In the genomic region with DNA sequence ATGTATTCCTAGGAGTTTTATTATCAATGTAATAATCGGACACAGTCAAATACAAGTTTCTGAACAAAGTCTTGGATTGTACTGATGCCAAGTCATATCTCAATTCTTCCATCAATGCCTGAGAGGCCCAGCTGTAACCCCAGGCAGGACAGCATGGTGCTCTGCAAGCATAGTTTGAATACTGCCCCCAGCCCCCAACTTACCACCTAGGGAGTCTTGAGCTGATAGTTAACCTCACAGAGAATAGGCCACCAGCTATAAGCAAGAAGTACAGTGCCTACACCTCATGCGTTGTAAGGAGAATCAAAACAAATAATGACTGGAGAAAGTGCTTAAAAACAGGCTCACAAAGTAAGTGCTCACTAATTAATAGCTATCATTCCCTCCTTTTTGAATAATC, we compare ENCODE assay signal across 11 cellular contexts. TPM values are rescaled to one million over a fixed set of nuclear protein-coding genes. Genes with fewer than 3 reads are reported as not detected.
A peak's percentile ranks its signal among the peaks of the same experiment; 100 is the strongest.
DNase-seq lines count a peak whose midpoint lies in the region; ATAC-seq and TF ChIP-seq lines count a peak whose summit lies in the region.
"Had no signal": no experiment of that assay in that cellular context is flagged by ENCODE, and none has a peak within 500 bp of the region (broad histone marks: within the 10 kb centered on the region; RNA-seq: fewer than 3 reads in every experiment).

No MANE protein-coding gene starts in this region.

- intact Hi-C loops in CD8-positive, alpha-beta T cell (cut with DNase I, micrococcal nuclease): loop anchor here (5.0 to 10.0 kb wide), 5 partner anchors 622 to 1978 kb away; partner anchors contain the start of genes COG6 (in 1 of the 2), FOXO1 (in 1 of the 2), MRPS31 (in 1 of the 2) and SUPT20H (in 1 of the 2)

- H3K4me2 ChIP-seq in KMS-11: peak overlapping the region; percentile 93

- no peak for ATAC-seq in CD8-positive, alpha-beta T cell
- ATAC-seq in naive B cell (ENCODE audit: low read depth in 2 of 2) (no peak), GM18870 (IDR thresholded peaks at IDR 0.05; ENCODE audit: unreplicated experiment) (no peak), HG03025 (IDR thresholded peaks at IDR 0.05; ENCODE audit: low FRiP score, unreplicated experiment) (no peak)

- peak overlapping the region; percentile 94 for H3K4me3 Mint-ChIP-seq in CD8-positive, alpha-beta T cell
- H3K4me3 Mint-ChIP-seq in naive B cell: peak overlapping the region in 7 of 8 donors; percentile 58 to 98 (median 98)

- no peaks in the 10 kb centered on the region for H3K27me3 Mint-ChIP-seq in CD8-positive, alpha-beta T cell (ENCODE audit: low read depth)
- no peaks in the 10 kb centered on the region for H3K27me3 Mint-ChIP-seq in naive B cell

- peaks cover 34% of the 10 kb centered on the region for H3K36me3 Mint-ChIP-seq in CD8-positive, alpha-beta T cell
- H3K36me3 Mint-ChIP-seq in naive B cell: no peaks in the 10 kb centered on the region

- no peak overlapping the region for H2AFZ ChIP-seq in KMS-11 (ENCODE audit: low read depth)

- peaks cover 30% of the 10 kb centered on the region for H3K4me1 ChIP-seq in CD8-positive, alpha-beta T cell (ENCODE audit: insufficient read depth, low read length)
- peaks cover 33% of the 10 kb centered on the region for H3K4me1 ChIP-seq in KMS-11 (ENCODE audit: low read depth, poor library complexity, severe bottlenecking)

- POLR2A ChIA-PET in CD8-positive, alpha-beta T cell (lab: Charles Lee): interaction anchor here (0.5 kb wide), 1 partner anchor 628 kb away, joined by 3 read pairs; no protein-coding TSS in a partner anchor

- peak overlapping the region; percentile 78; the same call in 1 of the 2 replicates for H3K9ac ChIP-seq in KMS-11

- no peak overlapping the region for H3K27ac ChIP-seq in CD8-positive, alpha-beta T cell (ENCODE audit: low read depth, low read length)
- H3K27ac ChIP-seq in KMS-11 (peak overlapping the region; percentile 89; the same call in 1 of the 2 replicates), brain microvascular endothelial cell (no peak overlapping the region)

- DNase-seq in CD8-positive, alpha-beta T cell: no peak
- DNase-seq in brain microvascular endothelial cell: no peak
- DNase-seq in naive B cell: no peak
- no peak for DNase-seq in NK-92 (lab: John Stamatoyannopoulos, UW; ENCODE audit: unreplicated experiment)
- DNase-seq in NCI-H2196 (lab: John Stamatoyannopoulos, UW; ENCODE audit: unreplicated experiment): no peak
- DNase-seq: activated CD4-positive, alpha-beta T cell treated with anti-CD3 and anti-CD28 coated beads, Interleukin-2, amount 50 U/mL, for 1 hour; kidney glomerular epithelial cell had no signal

- no peaks in the 10 kb centered on the region for H4K20me1 ChIP-seq in KMS-11 (ENCODE audit: insufficient read depth)

- H3K79me2 ChIP-seq in KMS-11 (ENCODE audit: insufficient read depth, low read depth): peaks cover 58% of the 10 kb centered on the region

- H3K9me3 ChIP-seq in CD8-positive, alpha-beta T cell (ENCODE audit: low read length): no peaks in the 10 kb centered on the region

- H3K36me3 ChIP-seq in CD8-positive, alpha-beta T cell (ENCODE audit: insufficient read depth, low read length): no peaks in the 10 kb centered on the region
- H3K36me3 ChIP-seq in KMS-11 (ENCODE audit: insufficient read depth) (no peaks in the 10 kb centered on the region), brain microvascular endothelial cell (replicated peaks) (no peaks in the 10 kb centered on the region)

- H3K27ac Mint-ChIP-seq in CD8-positive, alpha-beta T cell: no peak overlapping the region
- peak overlapping the region in 3 of 6 donors; percentile 15 to 95 (median 40) for H3K27ac Mint-ChIP-seq in naive B cell

- in situ Hi-C loops in brain microvascular endothelial cell (cut with HindIII; ENCODE audit: low pct_ligation_motif_present, low sequenced_read_pairs): no loop called here

- no peaks in the 10 kb centered on the region for H3K27me3 ChIP-seq in CD8-positive, alpha-beta T cell (ENCODE audit: insufficient read depth, low read length)
- H3K27me3 ChIP-seq in KMS-11 (ENCODE audit: insufficient read depth, low read depth): no peaks in the 10 kb centered on the region
- no peaks in the 10 kb centered on the region for H3K27me3 ChIP-seq in brain microvascular endothelial cell (replicated peaks)

- no peaks in the 10 kb centered on the region for H3K9me3 Mint-ChIP-seq in CD8-positive, alpha-beta T cell
- H3K9me3 Mint-ChIP-seq in naive B cell: no peaks in the 10 kb centered on the region

- no peak for TF ChIP-seq CTCF in CD8-positive, alpha-beta T cell (IDR thresholded peaks at IDR 0.05)
- TF ChIP-seq CTCF in KMS-11 (conservative IDR thresholded peaks at IDR 0.05; ENCODE audit: low read depth, low read length): no peak
- no peak for TF ChIP-seq CTCF in brain microvascular endothelial cell (IDR thresholded peaks at IDR 0.05; ENCODE audit: low read depth, low read length, missing control alignments)

- peaks cover 65% of the 10 kb centered on the region for H3K4me1 Mint-ChIP-seq in CD8-positive, alpha-beta T cell (ENCODE audit: low read depth)
- peaks cover 33 to 65% (median 46%) of the 10 kb centered on the region in 3 donors for H3K4me1 Mint-ChIP-seq in naive B cell

- H3K4me3 ChIP-seq in CD8-positive, alpha-beta T cell (ENCODE audit: low read depth, low read length): peak overlapping the region; percentile 93
- H3K4me3 ChIP-seq in KMS-11 (IDR thresholded peaks at IDR 0.05; ENCODE audit: insufficient read depth, low read depth, low read length): no peak overlapping the region
- peak overlapping the region; percentile 93 for H3K4me3 ChIP-seq in brain microvascular endothelial cell (ENCODE audit: low read depth, low read length)

- CTCF ChIA-PET in CD8-positive, alpha-beta T cell (lab: Charles Lee): interaction anchor here (0.5 to 1.2 kb wide), 2 partner anchors 577 to 598 kb away, joined by 3 read pairs; no protein-coding TSS in a partner anchor

RNA-seq across cellular contexts. Expression of gene PROSER1, which starts 2.7 kb away (rescaled TPM):
- total RNA-seq in CD8-positive, alpha-beta T cell: 10 to 100 TPM; 51.8 to 52.4 TPM
- polyA plus RNA-seq in naive B cell (ENCODE audit: low read depth in 6 of 6): 10 to 100 TPM in 3 of 6 donors, 1 to 10 TPM in 3; 3.6 to 19.7 (median 10.5) TPM

RNA-seq across cellular contexts. Expression of gene NHLRC3, which starts 3.1 kb away (rescaled TPM):
- 1 to 10 TPM; 8.2 to 9.3 TPM for total RNA-seq in CD8-positive, alpha-beta T cell
- polyA plus RNA-seq in naive B cell (ENCODE audit: low read depth in 6 of 6): 1 to 10 TPM; 3.3 to 7.6 (median 6.5) TPM

RNA-seq across cellular contexts. Expression of gene STOML3, which starts 44.6 kb away (rescaled TPM):
- total RNA-seq in CD8-positive, alpha-beta T cell: not detected
- polyA plus RNA-seq in naive B cell (ENCODE audit: low read depth in 6 of 6): not detected
- total RNA-seq: HT1080 had no signal
